8 cellular contexts compared by ENCODE assay signal in genomic region chr2:85772019-85772745, GRCh38. TPM values are rescaled to one million over a fixed set of nuclear protein-coding genes. Genes with fewer than 3 reads are reported as not detected.
DNase-seq lines count a peak whose midpoint lies in the region; ATAC-seq and TF ChIP-seq lines count a peak whose summit lies in the region.

No MANE protein-coding gene starts in this region.

- no peaks in the 10 kb centered on the region for H3K9me2 ChIP-seq in MM.1S (replicated peaks; ENCODE audit: insufficient read depth, low read length)

- H3K9me3 Mint-ChIP-seq in activated CD4-positive, alpha-beta memory T cell treated with anti-CD3 and anti-CD28 coated beads for 36 hours = no peaks in the 10 kb centered on the region

- H3K27me3 ChIP-seq in right cardiac atrium (ENCODE audit: control insufficient read depth, insufficient read depth) (no peaks in the 10 kb centered on the region), MM.1S (replicated peaks; ENCODE audit: insufficient read depth, low read length) (peaks cover 15% of the 10 kb centered on the region; the same call in 1 of the 2 replicates)

- no peak overlapping the region for H2AFZ ChIP-seq in MM.1S (ENCODE audit: low read length)

- H3K9me3 ChIP-seq in right cardiac atrium (ENCODE audit: control insufficient read depth, low read length) = no peaks in the 10 kb centered on the region
- no peaks in the 10 kb centered on the region for H3K9me3 ChIP-seq in MM.1S (replicated peaks; ENCODE audit: insufficient read depth, low read length)

- H3K4me1 ChIP-seq in right cardiac atrium (ENCODE audit: control insufficient read depth, insufficient read depth, low read length) (peaks cover 70% of the 10 kb centered on the region), MM.1S (ENCODE audit: low read length) (no peaks in the 10 kb centered on the region)

- no peaks in the 10 kb centered on the region for H3K79me2 ChIP-seq in MM.1S (ENCODE audit: low read length)

- no peak overlapping the region for H3K4me2 ChIP-seq in MM.1S (ENCODE audit: low read depth, low read length)

- POLR2A ChIA-PET in activated CD4-positive, alpha-beta memory T cell treated with anti-CD3 and anti-CD28 coated beads for 36 hours (lab: Charles Lee) = interaction anchor here (1.0 kb wide), 1 partner anchor 312 kb away, joined by 3 read pairs; no protein-coding TSS in a partner anchor

- H3K27ac Mint-ChIP-seq in activated CD4-positive, alpha-beta memory T cell treated with anti-CD3 and anti-CD28 coated beads for 36 hours = no peak overlapping the region

- 2% methylated on average over 37 of the region's 37 CpGs for WGBS in right cardiac atrium

- no peaks in the 10 kb centered on the region for H3K36me3 Mint-ChIP-seq in activated CD4-positive, alpha-beta memory T cell treated with anti-CD3 and anti-CD28 coated beads for 36 hours

- no peaks in the 10 kb centered on the region for H3K4me1 Mint-ChIP-seq in activated CD4-positive, alpha-beta memory T cell treated with anti-CD3 and anti-CD28 coated beads for 36 hours (ENCODE audit: low read depth)

- peak; percentile 93 to 94 for ATAC-seq in right cardiac atrium

- no peaks in the 10 kb centered on the region for H4K20me1 ChIP-seq in MM.1S (ENCODE audit: insufficient read depth, low read length)

- H3K9ac ChIP-seq in MM.1S (ENCODE audit: low read length) = no peak overlapping the region

- in situ Hi-C loops in astrocyte of the spinal cord (cut with HindIII; ENCODE audit: low sequenced_read_pairs) = no loop called here

- TF ChIP-seq CTCF in astrocyte of the spinal cord (IDR thresholded peaks at IDR 0.05; ENCODE audit: low read depth, low read length) (peak; percentile 30), MM.1S (IDR thresholded peaks at IDR 0.05; ENCODE audit: low read length) (no peak)

- CTCF ChIA-PET in activated CD4-positive, alpha-beta memory T cell treated with anti-CD3 and anti-CD28 coated beads for 36 hours (lab: Charles Lee) = interaction anchor here (0.9 to 1.9 kb wide), 5 partner anchors 41 to 55 kb away, joined by 3 to 4 read pairs (median 3); no protein-coding TSS in a partner anchor

- H3K27ac ChIP-seq in right cardiac atrium (ENCODE audit: low read length) (peak overlapping the region; percentile 94), MM.1S (ENCODE audit: low read length) (no peak overlapping the region)

- intact Hi-C loops in right cardiac atrium (cut with DNase I) = no loop called here
- intact Hi-C loops in activated CD4-positive, alpha-beta memory T cell treated with anti-CD3 and anti-CD28 coated beads for 36 hours (cut with micrococcal nuclease) = no loop called here

- no peaks in the 10 kb centered on the region for H3F3A ChIP-seq in MM.1S (ENCODE audit: insufficient read depth, low read length)

- no peaks in the 10 kb centered on the region for H3K36me3 ChIP-seq in MM.1S (replicated peaks; ENCODE audit: insufficient read depth, low read length)

- H3K4me3 Mint-ChIP-seq in activated CD4-positive, alpha-beta memory T cell treated with anti-CD3 and anti-CD28 coated beads for 36 hours = no peak overlapping the region

- H3K4me3 ChIP-seq in astrocyte of the spinal cord (ENCODE audit: low read depth, low read length) (no peak overlapping the region), right cardiac atrium (ENCODE audit: low read length) (no peak overlapping the region), MM.1S (ENCODE audit: low read length) (no peak overlapping the region)

- peaks cover 26% of the 10 kb centered on the region for H3K27me3 Mint-ChIP-seq in activated CD4-positive, alpha-beta memory T cell treated with anti-CD3 and anti-CD28 coated beads for 36 hours

- DNase-seq in DMS53 (lab: John Stamatoyannopoulos, UW) (peak; percentile 98), NCI-H2107 (lab: John Stamatoyannopoulos, UW) (peak; percentile 86), astrocyte of the spinal cord (ENCODE audit: low read depth, low spot score) (peak; percentile 100), right cardiac atrium (peak; percentile 98 to 100 (median 100)), renal cortical epithelial cell (ENCODE audit: low read depth) (peak; percentile 93), MM.1S (no peak)
- no peak for DNase-seq in activated CD4-positive, CD25-positive, alpha-beta regulatory T cell treated with anti-CD3 and anti-CD28 coated beads, Interleukin-2, amount 50 U/mL, for 72 hours
- DNase-seq in activated CD4-positive, alpha-beta memory T cell treated with anti-CD3 and anti-CD28 coated beads for 36 hours = no peak

RNA-seq across cellular contexts. Expression of gene ATOH8, which starts 18.4 kb away (rescaled TPM):
- total RNA-seq in right cardiac atrium = 10 to 100 TPM; 35.7 to 55.5 (median 45.7) TPM
- 57.8 TPM for polyA plus RNA-seq in right cardiac atrium
- total RNA-seq in renal cortical epithelial cell = 4.3 and 12.9 TPM in 2 replicates
- not detected for total RNA-seq in activated CD4-positive, alpha-beta memory T cell treated with anti-CD3 and anti-CD28 coated beads for 36 hours

Comparison
In these comparisons a context has a peak if more than half of its experiments do, and no peak if none do; other contexts are left out.
1. DNase-seq: peak in DMS53 (single experiment), NCI-H2107 (single experiment), astrocyte of the spinal cord (single experiment), right cardiac atrium (3 of 3) and renal cortical epithelial cell (single experiment); none in activated CD4-positive, CD25-positive, alpha-beta regulatory T cell treated with anti-CD3 and anti-CD28 coated beads, Interleukin-2, amount 50 U/mL, for 72 hours (single experiment), MM.1S (single experiment) and activated CD4-positive, alpha-beta memory T cell treated with anti-CD3 and anti-CD28 coated beads for 36 hours (single experiment).